In the genomic region with DNA sequence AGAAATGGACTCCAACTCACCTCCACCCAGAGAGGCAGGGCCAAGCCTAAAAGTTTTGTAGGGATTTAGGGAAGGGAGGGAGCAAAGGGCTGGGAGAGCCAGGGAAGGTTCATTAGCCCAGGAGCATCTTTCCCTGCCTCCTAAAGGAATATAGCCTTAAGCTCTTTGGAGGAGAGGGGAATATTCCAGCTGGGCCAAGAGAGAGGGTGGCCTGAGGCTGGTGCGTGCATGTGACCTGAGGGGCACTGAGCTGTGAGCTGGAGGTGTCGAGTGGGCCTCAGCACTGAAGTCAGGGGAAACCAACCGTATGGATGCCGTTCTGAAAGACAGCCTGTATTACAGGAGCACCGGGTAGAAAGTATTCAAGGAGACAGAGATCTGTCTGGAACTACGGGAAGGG, we compare ENCODE assay signal across 17 cellular contexts.
A peak's percentile ranks its signal among the peaks of the same experiment; 100 is the strongest.
DNase-seq lines count a peak whose midpoint lies in the region; ATAC-seq, FAIRE-seq and TF ChIP-seq lines count a peak whose summit lies in the region.
"Had no signal": no experiment of that assay in that cellular context is flagged by ENCODE, and none has a peak within 500 bp of the region (broad histone marks: within the 10 kb centered on the region; RNA-seq: fewer than 3 reads in every experiment).

No MANE protein-coding gene starts in this region.

- H4K20me1 ChIP-seq in keratinocyte (ENCODE audit: control insufficient read depth, extremely low read depth, insufficient read depth, low read length) = no peaks in the 10 kb centered on the region
- H4K20me1 ChIP-seq in neural progenitor cell (ENCODE audit: low read depth) = no peaks in the 10 kb centered on the region

- peaks cover 54% of the 10 kb centered on the region for H3K27me3 Mint-ChIP-seq in stimulated activated naive CD8-positive, alpha-beta T cell treated with anti-CD3 and anti-CD28 coated beads, Interleukin-15, amount 100 ng/mL, for 72 hours
- H3K27me3 Mint-ChIP-seq in activated T-helper 1 cell treated with anti-CD3 and anti-CD28 coated beads, Interleukin-12 subunit alpha, Interleukin-12 subunit beta, Interleukin-2, Interleukin-4 antibody, amounts not matched to agents 30 ng/mL and 10 ng/mL and 1 ng/mL, durations not matched to agents 14 hours and 24 hours and 36 hours (ENCODE audit: insufficient read depth) = peaks cover 18% of the 10 kb centered on the region
- H3K27me3 Mint-ChIP-seq in neural progenitor cell (ENCODE audit: insufficient read depth, low read depth) = peaks cover 2% of the 10 kb centered on the region
- H3K27me3 Mint-ChIP-seq: T-helper 17 cell had no signal

- H3K4me1 Mint-ChIP-seq in stimulated activated naive CD8-positive, alpha-beta T cell treated with anti-CD3 and anti-CD28 coated beads, Interleukin-15, amount 100 ng/mL, for 72 hours = peaks cover 31% of the 10 kb centered on the region
- H3K4me1 Mint-ChIP-seq in activated T-helper 1 cell treated with anti-CD3 and anti-CD28 coated beads, Interleukin-12 subunit alpha, Interleukin-12 subunit beta, Interleukin-2, Interleukin-4 antibody, amounts not matched to agents 30 ng/mL and 10 ng/mL and 1 ng/mL, durations not matched to agents 14 hours and 24 hours and 36 hours (ENCODE audit: low read depth) = peaks cover 48% of the 10 kb centered on the region
- H3K4me1 Mint-ChIP-seq in neural progenitor cell = peaks cover 77% of the 10 kb centered on the region

- H3K4me2 ChIP-seq in keratinocyte (ENCODE audit: control insufficient read depth, extremely low read depth, insufficient read depth, low read depth, low read length) = peak overlapping the region; percentile 24
- no peak overlapping the region for H3K4me2 ChIP-seq in neural progenitor cell

- no peaks in the 10 kb centered on the region for H3F3A ChIP-seq in neural progenitor cell (ENCODE audit: low read depth)

- peak overlapping the region; percentile 1 for H3K27ac ChIP-seq in keratinocyte (ENCODE audit: control insufficient read depth, insufficient read depth, low read length)
- H3K27ac ChIP-seq in neural progenitor cell = no peak overlapping the region
- H3K27ac ChIP-seq: left lung, SJCRH30 had no signal

- H3K9me3 Mint-ChIP-seq in stimulated activated naive CD8-positive, alpha-beta T cell treated with anti-CD3 and anti-CD28 coated beads, Interleukin-15, amount 100 ng/mL, for 72 hours = no peaks in the 10 kb centered on the region
- H3K9me3 Mint-ChIP-seq in activated T-helper 1 cell treated with anti-CD3 and anti-CD28 coated beads, Interleukin-12 subunit alpha, Interleukin-12 subunit beta, Interleukin-2, Interleukin-4 antibody, amounts not matched to agents 30 ng/mL and 10 ng/mL and 1 ng/mL, durations not matched to agents 14 hours and 24 hours and 36 hours = no peaks in the 10 kb centered on the region
- no peaks in the 10 kb centered on the region for H3K9me3 Mint-ChIP-seq in neural progenitor cell
- H3K9me3 Mint-ChIP-seq: effector memory CD8-positive, alpha-beta T cell had no signal

- H3K9ac ChIP-seq in keratinocyte (ENCODE audit: control insufficient read depth, extremely low read depth, insufficient read depth, low read length) (no peak overlapping the region), neural progenitor cell (no peak overlapping the region)

- H3K27ac Mint-ChIP-seq in stimulated activated naive CD8-positive, alpha-beta T cell treated with anti-CD3 and anti-CD28 coated beads, Interleukin-15, amount 100 ng/mL, for 72 hours = no peak overlapping the region
- no peak overlapping the region for H3K27ac Mint-ChIP-seq in activated T-helper 1 cell treated with anti-CD3 and anti-CD28 coated beads, Interleukin-12 subunit alpha, Interleukin-12 subunit beta, Interleukin-2, Interleukin-4 antibody, amounts not matched to agents 30 ng/mL and 10 ng/mL and 1 ng/mL, durations not matched to agents 14 hours and 24 hours and 36 hours
- no peak overlapping the region for H3K27ac Mint-ChIP-seq in neural progenitor cell
- H3K27ac Mint-ChIP-seq: effector memory CD8-positive, alpha-beta T cell; T-helper 17 cell had no signal

- DNase-seq in stimulated activated naive CD8-positive, alpha-beta T cell treated with anti-CD3 and anti-CD28 coated beads, Interleukin-15, amount 100 ng/mL, for 72 hours = no peak
- no peak for DNase-seq in stimulated activated naive CD8-positive, alpha-beta T cell treated with anti-CD3 and anti-CD28 coated beads, Interleukin-15, Interleukin-2, amounts not matched to agents 100 U/mL and 50 U/mL, for 24 hours
- no peak for DNase-seq in activated T-helper 1 cell treated with anti-CD3 and anti-CD28 coated beads, Interleukin-12 subunit alpha, Interleukin-12 subunit beta, Interleukin-2, Interleukin-4 antibody, amounts not matched to agents 30 ng/mL and 10 ng/mL and 1 ng/mL, durations not matched to agents 14 hours and 24 hours and 36 hours (ENCODE audit: low spot score)
- DNase-seq in keratinocyte (ENCODE audit: low read depth, low spot score) (no peak), NCI-H2107 (lab: John Stamatoyannopoulos, UW) (no peak), neural progenitor cell (ENCODE audit: low spot score) (no peak), putamen (ENCODE audit: low spot score) (no peak)
- DNase-seq: activated gamma-delta T cell; effector memory CD8-positive, alpha-beta T cell; NCI-H1417; NCI-H2171 treated with DMSO at 0.1 percent for 48 hours; NCI-H748 treated with DMSO at 0.1 percent for 48 hours; nucleus accumbens; T-helper 17 cell had no signal

- H3K79me2 ChIP-seq in keratinocyte (ENCODE audit: control insufficient read depth, insufficient read depth, low read length) = no peaks in the 10 kb centered on the region
- H3K79me2 ChIP-seq in neural progenitor cell (ENCODE audit: low read depth) = no peaks in the 10 kb centered on the region

- peak overlapping the region in 1 of 3 experiments; percentile 3 for H3K4me3 ChIP-seq in keratinocyte (ENCODE audit: control insufficient read depth in 2 of 3, extremely low read depth in 1 of 3, insufficient read depth in 2 of 3, low read depth in 1 of 3, low read length in 3 of 3)
- H3K4me3 ChIP-seq in neural progenitor cell = no peak overlapping the region
- H3K4me3 ChIP-seq: left lung, SJCRH30 had no signal

- peak; percentile 34 for ATAC-seq in stimulated activated naive CD8-positive, alpha-beta T cell treated with anti-CD3 and anti-CD28 coated beads, Interleukin-15, amount 100 ng/mL, for 72 hours
- ATAC-seq in stimulated activated naive CD8-positive, alpha-beta T cell treated with anti-CD3 and anti-CD28 coated beads, Interleukin-15, Interleukin-2, amounts not matched to agents 100 U/mL and 50 U/mL, for 24 hours = no peak
- ATAC-seq: effector memory CD8-positive, alpha-beta T cell; PC-3 had no signal

- H3K4me3 Mint-ChIP-seq in stimulated activated naive CD8-positive, alpha-beta T cell treated with anti-CD3 and anti-CD28 coated beads, Interleukin-15, amount 100 ng/mL, for 72 hours = peak overlapping the region; percentile 24 to 36
- peak overlapping the region; percentile 30 for H3K4me3 Mint-ChIP-seq in activated T-helper 1 cell treated with anti-CD3 and anti-CD28 coated beads, Interleukin-12 subunit alpha, Interleukin-12 subunit beta, Interleukin-2, Interleukin-4 antibody, amounts not matched to agents 30 ng/mL and 10 ng/mL and 1 ng/mL, durations not matched to agents 14 hours and 24 hours and 36 hours
- H3K4me3 Mint-ChIP-seq in neural progenitor cell = no peak overlapping the region
- H3K4me3 Mint-ChIP-seq: effector memory CD8-positive, alpha-beta T cell had no signal

- intact Hi-C loops in activated T-helper 1 cell treated with anti-CD3 and anti-CD28 coated beads, Interleukin-12 subunit alpha, Interleukin-12 subunit beta, Interleukin-2, Interleukin-4 antibody, amounts not matched to agents 30 ng/mL and 10 ng/mL and 1 ng/mL, durations not matched to agents 14 hours and 24 hours and 36 hours (cut with micrococcal nuclease) = loop anchor here (1.0 kb wide), 1 partner anchor 8 kb away; no protein-coding TSS in a partner anchor

- H3K27me3 ChIP-seq in keratinocyte (ENCODE audit: control insufficient read depth, extremely low read depth, insufficient read depth, low read length) (no peaks in the 10 kb centered on the region), neural progenitor cell (no peaks in the 10 kb centered on the region)
- H3K27me3 ChIP-seq: SJCRH30 had no signal

- peaks cover 43% of the 10 kb centered on the region for H3K4me1 ChIP-seq in keratinocyte (ENCODE audit: control insufficient read depth, extremely low read depth, insufficient read depth, low read length)
- H3K4me1 ChIP-seq in neural progenitor cell = peaks cover 29% of the 10 kb centered on the region

- dilution Hi-C loops in keratinocyte (cut with MboI; ENCODE audit: extremely low pct_ligation_motif_present, low sequenced_read_pairs) = no loop called here

- H2AFZ ChIP-seq in keratinocyte (ENCODE audit: control insufficient read depth, low read length) = no peak overlapping the region
- H2AFZ ChIP-seq in neural progenitor cell (replicated peaks) = no peak overlapping the region

- H3K36me3 Mint-ChIP-seq in activated T-helper 1 cell treated with anti-CD3 and anti-CD28 coated beads, Interleukin-12 subunit alpha, Interleukin-12 subunit beta, Interleukin-2, Interleukin-4 antibody, amounts not matched to agents 30 ng/mL and 10 ng/mL and 1 ng/mL, durations not matched to agents 14 hours and 24 hours and 36 hours (ENCODE audit: low read depth) = peaks cover 2% of the 10 kb centered on the region
- no peaks in the 10 kb centered on the region for H3K36me3 Mint-ChIP-seq in neural progenitor cell

- TF ChIP-seq CTCF in keratinocyte (optimal IDR thresholded peaks at IDR 0.05 in 1 of 3, IDR thresholded peaks at IDR 0.05 in 1 of 3, conservative IDR thresholded peaks at IDR 0.05 in 1 of 3; ENCODE audit: extremely low read depth in 1 of 3, insufficient read depth in 2 of 3, low read length in 3 of 3) (no peak), neural progenitor cell (IDR thresholded peaks at IDR 0.05) (no peak)

- H3K36me3 ChIP-seq in keratinocyte (ENCODE audit: control insufficient read depth in 2 of 2, extremely low read depth in 1 of 2, insufficient read depth in 2 of 2, low read length in 2 of 2) (no peaks in the 10 kb centered on the region), neural progenitor cell (no peaks in the 10 kb centered on the region)
- H3K36me3 ChIP-seq: left lung, SJCRH30 had no signal

- H3K9me1 ChIP-seq in keratinocyte (ENCODE audit: control insufficient read depth, extremely low read depth, insufficient read depth, low read length) = peaks cover 7% of the 10 kb centered on the region

- H3K9me3 ChIP-seq in keratinocyte (ENCODE audit: control insufficient read depth, low read depth, low read length) = no peaks in the 10 kb centered on the region
- H3K9me3 ChIP-seq in neural progenitor cell (ENCODE audit: low read depth) = no peaks in the 10 kb centered on the region
- H3K9me3 ChIP-seq: left lung, SJCRH30 had no signal

- FAIRE-seq in keratinocyte (lab: Jason Lieb, UNC) = no peak
